In genomic region chr5:174223355-174223754, GRCh38 we compare ENCODE assay signal across 16 cellular contexts.
"Had no signal": no experiment of that assay in that cellular context is flagged by ENCODE, and none has a peak within 500 bp of the region (broad histone marks: within the 10 kb centered on the region; RNA-seq: fewer than 3 reads in every experiment).

No MANE protein-coding gene starts in this region.

- DNase-seq: effector memory CD4-positive, alpha-beta T cell; heart right ventricle; islet precursor cell; mammary epithelial cell; natural killer cell; posterior cingulate gyrus; spleen; stimulated activated naive CD4-positive, alpha-beta T cell treated with Interleukin-2 at 50 U/mL for 16 hours; trophoblast cell had no signal

- H3K27ac ChIP-seq: heart right ventricle, spleen had no signal

- H3K4me1 ChIP-seq: heart right ventricle, spleen had no signal

- H3K36me3 Mint-ChIP-seq: mesothelial cell of epicardium, natural killer cell had no signal

- H3K4me3 Mint-ChIP-seq: mesothelial cell of epicardium, natural killer cell, neural crest cell had no signal

- FAIRE-seq: endometrium, frontal cortex had no signal

- H3K4me1 Mint-ChIP-seq: mesothelial cell of epicardium, natural killer cell had no signal

- H3K4me3 ChIP-seq: heart right ventricle, spleen had no signal

- H3K36me3 ChIP-seq: heart right ventricle, spleen had no signal

- H3K9me3 Mint-ChIP-seq: natural killer cell, neural crest cell had no signal

- H3K27ac Mint-ChIP-seq: mesothelial cell of epicardium, natural killer cell had no signal

- ATAC-seq: esophagus mucosa, heart right ventricle, left lobe of liver, natural killer cell, sciatic nerve had no signal
